ENCODE assay signal across 18 cellular contexts in genomic region chr3:194555175-194556062, GRCh38.
A peak's percentile ranks its signal among the peaks of the same experiment; 100 is the strongest.
DNase-seq lines count a peak whose midpoint lies in the region; ATAC-seq and TF ChIP-seq lines count a peak whose summit lies in the region.
"Had no signal": no experiment of that assay in that cellular context is flagged by ENCODE, and none has a peak within 500 bp of the region (broad histone marks: within the 10 kb centered on the region; RNA-seq: fewer than 3 reads in every experiment).

No MANE protein-coding gene starts in this region.

- H2BK15ac ChIP-seq in IMR-90 (ENCODE audit: low read depth, low read length) = peak overlapping the region; percentile 51; the same call in 2 of the 3 replicates

- dilution Hi-C loops in IMR-90 (cut with HindIII; ENCODE audit: low sequenced_read_pairs, unreplicated experiment) = no loop called here

- H2AFZ ChIP-seq in IMR-90 (replicated peaks; ENCODE audit: low read length, poor library complexity) (no peak overlapping the region), OCI-LY1 (ENCODE audit: low read length) (peak overlapping the region; percentile 94), parathyroid adenoma (peak overlapping the region; percentile 82), PC-3 (ENCODE audit: low read length) (no peak overlapping the region)

- H3K4me3 ChIP-seq in IMR-90 (ENCODE audit: insufficient read depth, low read depth, low read length) (no peak overlapping the region), OCI-LY1 (ENCODE audit: low read depth, low read length, poor library complexity, severe bottlenecking) (no peak overlapping the region), parathyroid adenoma (ENCODE audit: low read depth, low read length) (no peak overlapping the region), PC-3 (ENCODE audit: low read length) (no peak overlapping the region)
- H3K4me3 ChIP-seq: left lung, smooth muscle cell had no signal

- no peak overlapping the region for H3K56ac ChIP-seq in IMR-90 (ENCODE audit: extremely low read depth, insufficient read depth, low read length)

- H3K9ac ChIP-seq in IMR-90 (ENCODE audit: low read depth, low read length) (no peak overlapping the region), OCI-LY1 (ENCODE audit: low read length) (no peak overlapping the region), parathyroid adenoma (no peak overlapping the region), PC-3 (ENCODE audit: low read length) (no peak overlapping the region)

- peak overlapping the region; percentile 82 for H3K4ac ChIP-seq in IMR-90 (ENCODE audit: low read depth, low read length)

- BruUV-seq in IMR-90 (replicated peaks; lab: Mats Ljungman, UMichigan) (no TSS peak), PC-3 (replicated peaks; lab: Mats Ljungman, UMichigan) (no TSS peak)

- DNase-seq in IMR-90 (no peak), dermis microvascular lymphatic vessel endothelial cell (ENCODE audit: low read depth in 2 of 2) (peak; percentile 77 to 83), SK-N-DZ (ENCODE audit: low spot score) (no peak), PC-3 (no peak), midbrain (lab: John Stamatoyannopoulos, UW) (no peak)
- DNase-seq: activated CD4-positive, alpha-beta T cell treated with anti-CD3 and anti-CD28 coated beads, Interleukin-2, amount 50 U/mL, for 1 hour; AML-193; cortex of kidney; foreskin melanocyte; GF-D8; left lung; NCI-H1694 treated with DMSO at 0.1 percent for 48 hours; NCI-H524 treated with DMSO at 0.1 percent for 48 hours; pancreas had no signal

- no peak overlapping the region for H2AK9ac ChIP-seq in IMR-90 (replicated peaks; ENCODE audit: low read depth, low read length, poor library complexity)

- H3K4me2 ChIP-seq in IMR-90 (ENCODE audit: low read depth, low read length) (no peak overlapping the region), OCI-LY1 (ENCODE audit: low read length) (no peak overlapping the region), parathyroid adenoma (ENCODE audit: low read length) (no peak overlapping the region), PC-3 (ENCODE audit: low read length) (no peak overlapping the region)
- H3K4me2 ChIP-seq: smooth muscle cell had no signal

- no peak for TF ChIP-seq RAD21 in IMR-90 (IDR thresholded peaks at IDR 0.05; ENCODE audit: low read length)

- POLR2A ChIA-PET in IMR-90 (lab: Charles Lee; ENCODE audit: unreplicated experiment) = no interaction called here
- POLR2A ChIA-PET in PC-3 (lab: Charles Lee; ENCODE audit: unreplicated experiment) = no interaction called here

- H2BK120ac ChIP-seq in IMR-90 (ENCODE audit: low read depth, low read length) = peak overlapping the region; percentile 50

- no peaks in the 10 kb centered on the region for H3K79me1 ChIP-seq in IMR-90 (ENCODE audit: low read depth in 1 of 2, low read length in 2 of 2)

- TF ChIP-seq CTCF in IMR-90 (conservative IDR thresholded peaks at IDR 0.05; ENCODE audit: low read depth, low read length) = no peak
- TF ChIP-seq CTCF in OCI-LY1 (IDR thresholded peaks at IDR 0.05; ENCODE audit: low read length) = no peak
- TF ChIP-seq CTCF in parathyroid adenoma (IDR thresholded peaks at IDR 0.05) = no peak
- TF ChIP-seq CTCF in PC-3 (conservative IDR thresholded peaks at IDR 0.05; ENCODE audit: low read depth, low read length) = no peak

- no peak overlapping the region for H3K23ac ChIP-seq in IMR-90 (ENCODE audit: low read depth, low read length)

- no peak overlapping the region for H2BK5ac ChIP-seq in IMR-90 (ENCODE audit: low read depth, low read length, poor library complexity, severe bottlenecking)

- peaks cover 14% of the 10 kb centered on the region for H3K4me1 ChIP-seq in IMR-90 (ENCODE audit: control insufficient read depth, insufficient read depth, low read length)
- peaks cover 18% of the 10 kb centered on the region for H3K4me1 ChIP-seq in OCI-LY1 (ENCODE audit: insufficient read depth, low read length, severe bottlenecking)
- H3K4me1 ChIP-seq in parathyroid adenoma = peaks cover 22% of the 10 kb centered on the region
- H3K4me1 ChIP-seq in PC-3 (ENCODE audit: insufficient read depth, low read length) = peaks cover 5% of the 10 kb centered on the region; the same call in 1 of the 2 replicates
- H3K4me1 ChIP-seq: left lung had no signal

- H3F3A ChIP-seq in OCI-LY1 (ENCODE audit: insufficient read depth, low read length) (no peaks in the 10 kb centered on the region), PC-3 (ENCODE audit: low read length, unreplicated experiment) (no peaks in the 10 kb centered on the region)

- H4K8ac ChIP-seq in IMR-90 (ENCODE audit: low read depth in 2 of 2, low read length in 2 of 2) = peak overlapping the region; percentile 66 to 82; a peak in 3 of 4 replicates

- CTCF ChIA-PET in IMR-90 (lab: Yijun Ruan, JAX) (interaction anchor here (1.1 to 1.3 kb wide), 2 partner anchors 10 to 12 kb away, joined by 3 read pairs; no protein-coding TSS in a partner anchor), PC-3 (lab: Charles Lee) (interaction anchor here (0.9 kb wide), 1 partner anchor 83 kb away, joined by 3 read pairs; no protein-coding TSS in a partner anchor)

- ATAC-seq in IMR-90 (ENCODE audit: low read depth) (no peak), PC-3 (no peak), GM18519 (IDR thresholded peaks at IDR 0.05; ENCODE audit: low FRiP score, unreplicated experiment) (no peak)
- ATAC-seq: left lung had no signal

- H3K9me3 ChIP-seq in IMR-90 (ENCODE audit: control insufficient read depth, insufficient read depth, low read length) = no peaks in the 10 kb centered on the region
- H3K9me3 ChIP-seq in OCI-LY1 (ENCODE audit: low read length) = no peaks in the 10 kb centered on the region
- no peaks in the 10 kb centered on the region for H3K9me3 ChIP-seq in parathyroid adenoma (ENCODE audit: control insufficient read depth, low read length)
- H3K9me3 ChIP-seq in PC-3 (ENCODE audit: low read length) = no peaks in the 10 kb centered on the region
- H3K9me3 ChIP-seq: left lung, pancreas had no signal

- no peaks in the 10 kb centered on the region for H3K79me2 ChIP-seq in OCI-LY1 (ENCODE audit: insufficient read depth, low read length)
- H3K79me2 ChIP-seq in parathyroid adenoma = no peaks in the 10 kb centered on the region
- H3K79me2 ChIP-seq in PC-3 (ENCODE audit: low read length) = no peaks in the 10 kb centered on the region

- H2BK20ac ChIP-seq in IMR-90 (ENCODE audit: low read depth, low read length) = peak overlapping the region; percentile 61; the same call in 1 of the 2 replicates

- peak overlapping the region; percentile 74 for H2AK5ac ChIP-seq in IMR-90 (ENCODE audit: low read depth, low read length)

- no peaks in the 10 kb centered on the region for H3K36me3 ChIP-seq in IMR-90 (ENCODE audit: control insufficient read depth, insufficient read depth, low read length)
- H3K36me3 ChIP-seq in OCI-LY1 (ENCODE audit: insufficient read depth, low read length) = no peaks in the 10 kb centered on the region
- H3K36me3 ChIP-seq in parathyroid adenoma (ENCODE audit: control insufficient read depth, insufficient read depth, low read length) = no peaks in the 10 kb centered on the region
- H3K36me3 ChIP-seq in PC-3 (ENCODE audit: low read depth, low read length) = no peaks in the 10 kb centered on the region
- H3K36me3 ChIP-seq: left lung, pancreas had no signal

- H4K20me1 ChIP-seq in IMR-90 (ENCODE audit: insufficient read depth, low read length) (no peaks in the 10 kb centered on the region), OCI-LY1 (ENCODE audit: insufficient read depth, low read length) (no peaks in the 10 kb centered on the region), PC-3 (ENCODE audit: low read length) (no peaks in the 10 kb centered on the region)

- peak overlapping the region; percentile 68 for H4K91ac ChIP-seq in IMR-90 (ENCODE audit: insufficient read depth, low read depth, low read length)

- H3K14ac ChIP-seq in IMR-90 (replicated peaks; ENCODE audit: low read depth, low read length) = 0 out of 2 replicates have a peak overlapping the region, but pooled peaks have one; percentile 16

- no peak for TF ChIP-seq POLR2A in IMR-90 (IDR thresholded peaks at IDR 0.05; ENCODE audit: low read depth, low read length)

- H3K18ac ChIP-seq in IMR-90 (ENCODE audit: low read depth, low read length) = no peak overlapping the region

- H3K9me1 ChIP-seq in IMR-90 (ENCODE audit: insufficient read depth, low read length) = peaks cover 14% of the 10 kb centered on the region; the same call in 1 of the 2 replicates

- in situ Hi-C loops in IMR-90 (cut with MboI; ENCODE audit: low sequenced_read_pairs) = no loop called here

- WGBS in IMR-90 (ENCODE audit: extremely low coverage in 2 of 2, insufficient read length in 1 of 2), 2 experiments = 89% methylated on average over 7 of the region's 15 CpGs; no CpG with 5 or more reads in 1 of the 2 experiments

- intact Hi-C loops in IMR-90 (cut with micrococcal nuclease) = no loop called here
- intact Hi-C loops in PC-3 (cut with micrococcal nuclease) = no loop called here

- H3K27me3 ChIP-seq in IMR-90 (ENCODE audit: control insufficient read depth, insufficient read depth, low read length) (no peaks in the 10 kb centered on the region), OCI-LY1 (ENCODE audit: insufficient read depth, low read length) (no peaks in the 10 kb centered on the region), parathyroid adenoma (ENCODE audit: control insufficient read depth, insufficient read depth, low read length) (no peaks in the 10 kb centered on the region), PC-3 (ENCODE audit: low read length) (no peaks in the 10 kb centered on the region)
- H3K27me3 ChIP-seq: left lung, pancreas had no signal

- H3K9me2 ChIP-seq in OCI-LY1 (ENCODE audit: low read depth, low read length) (no peaks in the 10 kb centered on the region), PC-3 (replicated peaks; ENCODE audit: low read length) (no peaks in the 10 kb centered on the region)

- H3K27ac ChIP-seq in IMR-90 (ENCODE audit: insufficient read depth, low read length) (no peak overlapping the region), OCI-LY1 (ENCODE audit: low read depth, low read length, poor library complexity, severe bottlenecking) (no peak overlapping the region), parathyroid adenoma (peak overlapping the region; percentile 60), PC-3 (ENCODE audit: low read length) (no peak overlapping the region)
- H3K27ac ChIP-seq: left lung, pancreas had no signal

- no peak overlapping the region for H4K5ac ChIP-seq in IMR-90 (ENCODE audit: low read depth, low read length)

TF ChIP-seq in IMR-90, 13 proteins besides CTCF, POLR2A, EP300 and RAD21 (continues in another document):
- TF ChIP-seq NFE2L2 (IDR thresholded peaks at IDR 0.05; ENCODE audit: low read depth, low read length) = no peak
- no peak for TF ChIP-seq CHD1 (IDR thresholded peaks at IDR 0.05; ENCODE audit: low read depth, low read length)
- TF ChIP-seq BHLHE40 (IDR thresholded peaks at IDR 0.05; ENCODE audit: low read depth, low read length) = no peak
- peak; percentile 17; the same call in 1 of the 2 replicates for TF ChIP-seq CEBPB (IDR thresholded peaks at IDR 0.05; ENCODE audit: low read depth, low read length)
- no peak for TF ChIP-seq FOS (IDR thresholded peaks at IDR 0.05; ENCODE audit: low read depth, low read length)

Comparison
In these comparisons a context has a peak if more than half of its experiments do, and no peak if none do; other contexts are left out.
1. DNase-seq: peak in dermis microvascular lymphatic vessel endothelial cell (2 of 2); none in IMR-90 (single experiment), SK-N-DZ (single experiment), PC-3 (single experiment) and midbrain (single experiment).
2. H2AFZ ChIP-seq: peak in OCI-LY1 (single experiment) and parathyroid adenoma (single experiment); none in IMR-90 (single experiment) and PC-3 (single experiment).